Comparison of ENCODE assay signal across 20 cellular contexts in genomic region chr11:106625566-106625965, GRCh38.
"Had no signal": no experiment of that assay in that cellular context is flagged by ENCODE, and none has a peak within 500 bp of the region (broad histone marks: within the 10 kb centered on the region; RNA-seq: fewer than 3 reads in every experiment).

No MANE protein-coding gene starts in this region.

- ATAC-seq: activated CD8-positive, alpha-beta T cell treated with anti-CD3 and anti-CD28 coated beads, Interleukin-2, amount 10 ng/mL, durations not matched to agents 7 days and 5 days; lower lobe of right lung had no signal

- H3K4me3 ChIP-seq: ascending aorta, coronary artery, lower lobe of right lung, neural progenitor cell, spleen, testis, uterus had no signal

- DNase-seq: activated CD4-positive, alpha-beta T cell treated with anti-CD3 and anti-CD28 coated beads for 1 hour; activated CD4-positive, alpha-beta T cell treated with anti-CD3 and anti-CD28 coated beads, Interleukin-2, amount 50 U/mL, for 1 hour; activated CD8-positive, alpha-beta T cell treated with anti-CD3 and anti-CD28 coated beads, Interleukin-2, amount 10 ng/mL, durations not matched to agents 7 days and 5 days; activated gamma-delta T cell; foreskin melanocyte; kidney; lower lobe of right lung; mesendoderm; naive B cell; retina; spleen; stimulated activated CD4-positive, alpha-beta T cell treated with anti-CD3 and anti-CD28 coated beads, Interleukin-4, amount 100 ng/mL, for 1 hour; stimulated activated naive CD4-positive, alpha-beta T cell; T-helper 9 cell; testis; trophoblast cell; uterus had no signal
